In the genomic region with DNA sequence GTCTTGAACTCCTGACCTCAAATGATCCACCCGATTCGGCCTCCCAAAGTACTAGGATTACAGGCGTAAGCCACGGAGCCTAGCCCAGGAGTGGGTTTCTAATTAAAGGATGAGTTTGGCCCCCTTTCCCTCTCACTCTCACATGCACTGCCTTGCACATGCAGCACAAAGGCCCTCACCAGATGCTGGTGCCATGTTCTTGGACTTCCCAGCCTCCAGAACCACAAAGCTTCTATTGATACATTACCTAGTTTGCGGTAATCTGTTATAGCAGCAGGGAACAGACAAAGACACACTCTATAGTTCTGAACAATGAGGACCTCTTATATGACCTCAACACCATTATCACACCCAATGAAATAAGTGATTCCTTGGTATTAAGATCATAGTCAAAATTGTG, we compare ENCODE assay signal across 9 cellular contexts. TPM values are rescaled to one million over a fixed set of nuclear protein-coding genes. Genes with fewer than 3 reads are reported as not detected.
"Had no signal": no experiment of that assay in that cellular context is flagged by ENCODE, and none has a peak within 500 bp of the region (broad histone marks: within the 10 kb centered on the region; RNA-seq: fewer than 3 reads in every experiment).

No MANE protein-coding gene starts in this region.

- H3K27ac Mint-ChIP-seq: IgD-negative memory B cell had no signal

- H3K4me3 ChIP-seq: K562 had no signal

- H3K4me3 Mint-ChIP-seq: IgD-negative memory B cell had no signal

- H3K27ac ChIP-seq: HL-60 had no signal

- FAIRE-seq: HTR-8/SVneo, K562 had no signal

- ATAC-seq: K562 had no signal

- DNase-seq: IMR-90, KBM-7, KG1 had no signal

- H3K27me3 Mint-ChIP-seq: IgD-negative memory B cell had no signal

RNA-seq across cellular contexts. Expression of a gene that starts 17.9 kb away (rescaled TPM):
- total RNA-seq: HT-29, HT1080, IMR-90, K562 had no signal
- polyA plus RNA-seq: IgD-negative memory B cell, IMR-90, K562 had no signal

RNA-seq across cellular contexts. Expression of a gene that starts 52.9 kb away (rescaled TPM):
- total RNA-seq: HT-29, HT1080, IMR-90, K562 had no signal
- polyA plus RNA-seq: IgD-negative memory B cell, IMR-90, K562 had no signal
